In genomic region chr4:69092980-69093568, GRCh38 we compare ENCODE assay signal across 18 cellular contexts. TPM values are rescaled to one million over a fixed set of nuclear protein-coding genes. Genes with fewer than 3 reads are reported as not detected.
DNase-seq lines count a peak whose midpoint lies in the region; ATAC-seq, FAIRE-seq and TF ChIP-seq lines count a peak whose summit lies in the region.
"Had no signal": no experiment of that assay in that cellular context is flagged by ENCODE, and none has a peak within 500 bp of the region (broad histone marks: within the 10 kb centered on the region; RNA-seq: fewer than 3 reads in every experiment).

No MANE protein-coding gene starts in this region.

- H3K4me3 Mint-ChIP-seq in MCF 10A (ENCODE audit: unreplicated experiment) = no peak overlapping the region
- H3K4me3 Mint-ChIP-seq: CD8-positive, alpha-beta T cell had no signal

- intact Hi-C loops in mammary epithelial cell (cut with micrococcal nuclease) = no loop called here
- intact Hi-C loops in MCF 10A (cut with micrococcal nuclease) = no loop called here
- intact Hi-C loops in GM12878 (cut with micrococcal nuclease; ENCODE audit: unreplicated experiment) = no loop called here

- H3K4me3 ChIP-seq in mammary epithelial cell (replicated peaks in 1 of 3; ENCODE audit: insufficient read depth in 1 of 3, low read depth in 2 of 3, low read length in 3 of 3) (no peak overlapping the region), GM12878 (no peak overlapping the region)
- H3K4me3 ChIP-seq: BLaER1 had no signal

- H3K36me3 ChIP-seq in mammary epithelial cell (ENCODE audit: insufficient read depth, low read length) (no peaks in the 10 kb centered on the region), GM12878 (ENCODE audit: control insufficient read depth in 2 of 2, insufficient read depth in 2 of 2, low read length in 1 of 2) (no peaks in the 10 kb centered on the region)
- H3K36me3 ChIP-seq: BLaER1 had no signal

- POLR2A ChIA-PET in MCF 10A (lab: Yijun Ruan, JAX) (interaction anchor here (0.8 kb wide), 1 partner anchor 11 kb away, joined by 3 read pairs; no protein-coding TSS in a partner anchor), GM12878 (lab: Charles Lee) (interaction anchor here (0.6 to 1.3 kb wide), 5 partner anchors 11 to 343 kb away, joined by 3 to 5 read pairs (median 4); no protein-coding TSS in a partner anchor)

- H3K9me3 ChIP-seq in mammary epithelial cell (replicated peaks; ENCODE audit: insufficient read depth, low read length) (no peaks in the 10 kb centered on the region), GM12878 (replicated peaks; ENCODE audit: control insufficient read depth, insufficient read depth, low read length) (no peaks in the 10 kb centered on the region)
- H3K9me3 ChIP-seq: BLaER1 had no signal

- TF ChIP-seq POLR2A in GM12878 (IDR thresholded peaks at IDR 0.05; ENCODE audit: low read depth, low read length) = no peak

- TF ChIP-seq RAD21 in GM12878 (IDR thresholded peaks at IDR 0.05; ENCODE audit: insufficient read depth, low read depth, low read length) = no peak

- WGBS in mammary epithelial cell (ENCODE audit: low coverage, missing lambda C conversion rate) = 96% methylated on average over 6 of the region's 6 CpGs
- 65% methylated on average over 6 of the region's 6 CpGs for WGBS in GM12878 (ENCODE audit: insufficient coverage, insufficient replicate concordance, low lambda C conversion rate, missing lambda C conversion rate)

- FAIRE-seq in GM12878 (lab: Jason Lieb, UNC) = no peak

- no peaks in the 10 kb centered on the region for H3K79me2 ChIP-seq in mammary epithelial cell (ENCODE audit: insufficient read depth, low read length)
- H3K79me2 ChIP-seq in GM12878 (ENCODE audit: control insufficient read depth, insufficient read depth, low read length) = no peaks in the 10 kb centered on the region

- H4K20me1 ChIP-seq in mammary epithelial cell (ENCODE audit: insufficient read depth, low read length) (no peaks in the 10 kb centered on the region), GM12878 (ENCODE audit: control insufficient read depth, insufficient read depth) (no peaks in the 10 kb centered on the region)
- H4K20me1 ChIP-seq: BLaER1 had no signal

- ATAC-seq in GM12878 (peak; percentile 39), GM19324 (IDR thresholded peaks at IDR 0.05; ENCODE audit: low FRiP score, unreplicated experiment) (no peak), HG03469 (IDR thresholded peaks at IDR 0.05; ENCODE audit: unreplicated experiment) (no peak)
- ATAC-seq: CD8-positive, alpha-beta T cell had no signal

- CTCF ChIA-PET in mammary epithelial cell (lab: Charles Lee; ENCODE audit: low non-redundant PET) = no interaction called here
- CTCF ChIA-PET in MCF 10A (lab: Yijun Ruan, JAX) = no interaction called here
- CTCF ChIA-PET in GM12878 (lab: Yijun Ruan, JAX) = interaction anchor here (0.6 to 1.5 kb wide), 4 partner anchors 11 to 221 kb away, joined by 3 to 5 read pairs (median 3); no protein-coding TSS in a partner anchor

- RAD21 ChIA-PET in GM12878 (lab: Charles Lee; ENCODE audit: unreplicated experiment) = interaction anchor here (1.1 to 2.7 kb wide), 4 partner anchors 10 to 38 kb away, joined by 4 to 8 read pairs (median 6); no protein-coding TSS in a partner anchor

- TF ChIP-seq CTCF in mammary epithelial cell (conservative IDR thresholded peaks at IDR 0.05 in 1 of 2, IDR thresholded peaks at IDR 0.05 in 1 of 2; ENCODE audit: extremely low read depth in 1 of 2, insufficient read depth in 1 of 2, low read depth in 1 of 2, low read length in 2 of 2) (no peak), MCF 10A (IDR thresholded peaks at IDR 0.05; ENCODE audit: unreplicated experiment) (no peak), GM12878 (IDR thresholded peaks at IDR 0.05 in 2 of 3, conservative IDR thresholded peaks at IDR 0.05 in 1 of 3; ENCODE audit: control insufficient read depth in 2 of 3, extremely low read depth in 1 of 3, insufficient read depth in 1 of 3, low read depth in 3 of 3, low read length in 3 of 3) (no peak)

- H3K9ac ChIP-seq in mammary epithelial cell (ENCODE audit: insufficient read depth, low read length) (no peak overlapping the region), GM12878 (ENCODE audit: control insufficient read depth, insufficient read depth, low read length) (no peak overlapping the region)
- H3K9ac ChIP-seq: BLaER1 had no signal

- in situ Hi-C loops in mammary epithelial cell (cut with MboI; ENCODE audit: low sequenced_read_pairs in 2 of 2) (no loop called here), GM12878 (cut with MboI) (no loop called here)

- dilution Hi-C loops in mammary epithelial cell (cut with HindIII; ENCODE audit: low sequenced_read_pairs) = no loop called here

- H3K36me3 Mint-ChIP-seq in MCF 10A (ENCODE audit: insufficient read depth, unreplicated experiment) = no peaks in the 10 kb centered on the region
- H3K36me3 Mint-ChIP-seq: CD8-positive, alpha-beta T cell had no signal

- TF ChIP-seq EP300 in GM12878 (IDR thresholded peaks at IDR 0.05; ENCODE audit: borderline replicate concordance in 1 of 2, control insufficient read depth in 1 of 2, low read depth in 2 of 2, low read length in 2 of 2) = no peak

- H3K27ac Mint-ChIP-seq in MCF 10A (ENCODE audit: low read depth, unreplicated experiment) = no peak overlapping the region
- H3K27ac Mint-ChIP-seq: CD8-positive, alpha-beta T cell had no signal

- no peaks in the 10 kb centered on the region for H3K27me3 Mint-ChIP-seq in MCF 10A (ENCODE audit: insufficient read depth, unreplicated experiment)

- SMC1A ChIA-PET in GM12878 (lab: Charles Lee; ENCODE audit: uncharacterized antibody, unreplicated experiment) = interaction anchor here (0.6 to 3.4 kb wide), 7 partner anchors 9 to 166 kb away, joined by 3 to 32 read pairs (median 7); no protein-coding TSS in a partner anchor

- no peaks in the 10 kb centered on the region for H3K9me3 Mint-ChIP-seq in MCF 10A (ENCODE audit: unreplicated experiment)

- no peak overlapping the region for H3K4me2 ChIP-seq in mammary epithelial cell (ENCODE audit: insufficient read depth, low read depth, low read length)
- no peak overlapping the region for H3K4me2 ChIP-seq in GM12878 (ENCODE audit: control insufficient read depth, insufficient read depth)

- DNase-seq in mammary epithelial cell (no peak), MCF 10A (ENCODE audit: unreplicated experiment) (no peak), GM12878 (ENCODE audit: low read depth, low spot score) (no peak), kidney tubule cell (ENCODE audit: low spot score) (peak; percentile 35), UCSD-AML1 (lab: John Stamatoyannopoulos, UW; ENCODE audit: unreplicated experiment) (no peak), H4 (ENCODE audit: low spot score) (no peak)
- DNase-seq: Calu3; CD8-positive, alpha-beta T cell; DMS79; HCEC 1CT; KBM-7; NCI-H1694; NCI-H510A; OCI-M1; SHP77 treated with DMSO at 0.1 percent for 48 hours had no signal

- H2AFZ ChIP-seq in mammary epithelial cell (ENCODE audit: low read depth, low read length) (peak overlapping the region; percentile 23), GM12878 (ENCODE audit: control insufficient read depth, low read depth, low read length) (no peak overlapping the region)

- no peak overlapping the region for H3K27ac ChIP-seq in mammary epithelial cell (ENCODE audit: insufficient read depth, low read depth, low read length)
- no peak overlapping the region for H3K27ac ChIP-seq in GM12878 (ENCODE audit: control insufficient read depth, insufficient read depth)
- H3K27ac ChIP-seq: BLaER1 had no signal

- H3K4me1 Mint-ChIP-seq in MCF 10A (ENCODE audit: insufficient read depth, unreplicated experiment) = peaks cover 18% of the 10 kb centered on the region

- H3K27me3 ChIP-seq in mammary epithelial cell (ENCODE audit: insufficient read depth, low read length) (no peaks in the 10 kb centered on the region), GM12878 (replicated peaks in 1 of 2; ENCODE audit: control insufficient read depth in 2 of 2, insufficient read depth in 2 of 2, low read length in 1 of 2) (no peaks in the 10 kb centered on the region)
- H3K27me3 ChIP-seq: BLaER1 had no signal

- no TSS peak for BruUV-seq in mammary epithelial cell (replicated peaks; lab: Mats Ljungman, UMichigan)
- BruUV-seq in MCF 10A (replicated peaks; lab: Mats Ljungman, UMichigan) = no TSS peak
- no TSS peak for BruUV-seq in GM12878 (replicated peaks; lab: Mats Ljungman, UMichigan)

- peaks cover 22% of the 10 kb centered on the region for H3K4me1 ChIP-seq in mammary epithelial cell (ENCODE audit: insufficient read depth, low read length)
- no peaks in the 10 kb centered on the region for H3K4me1 ChIP-seq in GM12878 (ENCODE audit: control insufficient read depth, insufficient read depth, low read length)

TF ChIP-seq in GM12878, 131 proteins besides CTCF, POLR2A, EP300 and RAD21:
- TF ChIP-seq YY1 (IDR thresholded peaks at IDR 0.05; ENCODE audit: low read depth, low read length) (peak; percentile 50; the same call in 1 of the 2 replicates), USF2 (IDR thresholded peaks at IDR 0.05; ENCODE audit: borderline replicate concordance, low read depth, low read length) (no peak)
TF ChIP-seq in GM12878: peak in this region for 1.

RNA-seq across cellular contexts. Expression of gene UGT2B7, which starts 3.2 kb away (rescaled TPM):
- total RNA-seq in mammary epithelial cell = under 1 TPM in 1 of 2 donors, not detected in 1; 0.33 TPM
- polyA plus RNA-seq in mammary epithelial cell = not detected
- not detected for polyA minus RNA-seq in mammary epithelial cell
- not detected in 2 replicates for total RNA-seq in MCF 10A (2022)
- total RNA-seq in GM12878 (2013; cell fraction: nucleolus; rRNA removed) = 3.9 and 4.6 TPM in 2 replicates
- 0.27 and 0.79 TPM in 2 replicates for total RNA-seq in GM12878 (2014; rRNA removed)
- total RNA-seq in GM12878 (2014; rRNA removed; fragmentation: Illumina TruSeq; extraction: Trizol) = 0.46 and 1.5 TPM in 2 replicates
- total RNA-seq in GM12878 (2021) = 0.77 and 1.0 TPM in 2 replicates
- polyA plus RNA-seq in GM12878 (2011; ENCODE audit: low read depth) = 0.13 TPM
- polyA plus RNA-seq in GM12878 (2011; rRNA removed) = 2.9 and 3.6 TPM in 2 replicates
- polyA plus RNA-seq in GM12878 (2011; cell fraction: cytosol; rRNA removed) = 1.1 and 1.6 TPM in 2 replicates
- polyA plus RNA-seq in GM12878 (2011; cell fraction: nucleus; rRNA removed) = 2.6 and 2.9 TPM in 2 replicates
- 0.13 TPM in 1 of 2 replicates, not detected in the other for polyA plus RNA-seq in GM12878 (2012)
- polyA plus RNA-seq in GM12878 (2014; fragmentation: Illumina TruSeq; extraction: Trizol) = 0.73 TPM in 2 replicates
- 1 to 10 TPM; 1.5 to 2.1 TPM for polyA plus RNA-seq in GM12878 (2014; fragmentation: Nextera tagmentation; extraction: Ambion mirVana)
- 0.39 and 0.77 TPM in 2 replicates for polyA plus RNA-seq in GM12878 (2014; rRNA removed)
- 1 to 10 TPM; 1.0 to 1.3 TPM for polyA plus RNA-seq in GM12878 (2016; fragmentation: Nextera tagmentation; extraction: Ambion mirVana)
- 2.0 and 2.2 TPM in 2 replicates for polyA minus RNA-seq in GM12878 (2011; rRNA and poly(A)+ RNA removed)
- polyA minus RNA-seq in GM12878 (2011; cell fraction: cytosol; rRNA and poly(A)+ RNA removed) = 0.94 TPM in 1 of 2 replicates, not detected in the other
- polyA minus RNA-seq in GM12878 (2011; cell fraction: nucleus; rRNA and poly(A)+ RNA removed) = 3.3 and 3.4 TPM in 2 replicates
- total RNA-seq in H4 (2014; rRNA removed; shearing (Covaris generic)) = 0.08 and 0.35 TPM in 2 replicates
- total RNA-seq: CD8-positive, alpha-beta T cell had no signal
